ENCODE assay signal across 20 cellular contexts in the genomic region with DNA sequence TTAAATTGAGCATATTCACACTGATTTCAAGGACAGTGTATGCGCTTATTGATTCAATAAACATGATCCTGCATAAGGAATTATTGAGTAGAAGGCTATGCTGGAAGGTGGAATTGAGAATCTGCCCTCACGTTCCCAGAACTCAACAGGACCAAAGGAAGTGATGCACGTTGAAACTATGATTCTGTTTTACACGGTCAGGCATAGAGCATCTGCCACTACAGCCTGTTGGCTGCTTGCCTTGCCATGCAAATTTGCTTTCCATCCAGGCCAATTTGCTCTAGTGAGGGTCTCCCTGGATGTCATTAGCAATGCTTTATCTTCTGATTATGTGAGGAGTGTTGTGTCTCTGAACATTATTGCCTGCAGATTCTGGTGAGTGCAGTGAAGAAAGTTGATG.
DNase-seq lines count a peak whose midpoint lies in the region; ATAC-seq, FAIRE-seq and TF ChIP-seq lines count a peak whose summit lies in the region.
"Had no signal": no experiment of that assay in that cellular context is flagged by ENCODE, and none has a peak within 500 bp of the region (broad histone marks: within the 10 kb centered on the region; RNA-seq: fewer than 3 reads in every experiment).

No MANE protein-coding gene starts in this region.

- TF ChIP-seq POLR2A in GM12891 (IDR thresholded peaks at IDR 0.05; ENCODE audit: low read depth, low read length): no peak

- peak; percentile 43 for DNase-seq in activated CD4-positive, alpha-beta T cell treated with anti-CD3 and anti-CD28 coated beads, Interleukin-2, amount 10 ng/mL, durations not matched to agents 24 days and 14 days
- no peak for DNase-seq in activated CD4-positive, alpha-beta T cell treated with anti-CD3 and anti-CD28 coated beads, Interleukin-2, amount 50 U/mL, for 48 hours
- DNase-seq in GM12891 (ENCODE audit: insufficient read length, low spot score): no peak
- DNase-seq in SK-N-DZ (ENCODE audit: low spot score): peak; percentile 46
- DNase-seq in urothelium cell line (ENCODE audit: low spot score): no peak
- no peak for DNase-seq in stimulated activated CD4-positive, alpha-beta T cell treated with anti-CD3 and anti-CD28 coated beads, Interleukin-15, amount 100 ng/mL, for 24 hours
- no peak for DNase-seq in germinal center (ENCODE audit: low spot score)
- DNase-seq: HCEC 1CT, NCI-H1092 treated with DMSO at 0.1 percent for 48 hours, NCI-H146, NCI-H2081 treated with DMSO at 0.1 percent for 48 hours, NCI-H524, NCI-H82, PC-3, RPMI8226, SHP77 treated with DMSO at 0.1 percent for 48 hours had no signal

- no peak overlapping the region for H3K4me3 Mint-ChIP-seq in activated CD4-positive, alpha-beta T cell treated with anti-CD3 and anti-CD28 coated beads, Interleukin-2, amount 10 ng/mL, durations not matched to agents 24 days and 14 days
- H3K4me3 Mint-ChIP-seq: GM23338 had no signal

- no peak overlapping the region for H3K27ac Mint-ChIP-seq in activated CD4-positive, alpha-beta T cell treated with anti-CD3 and anti-CD28 coated beads, Interleukin-2, amount 10 ng/mL, durations not matched to agents 24 days and 14 days
- H3K27ac Mint-ChIP-seq: GM23338 had no signal

- ATAC-seq in HG02852 (IDR thresholded peaks at IDR 0.05; ENCODE audit: unreplicated experiment): no peak
- ATAC-seq: A549, GM23338, PC-3 had no signal

- H3K9me3 Mint-ChIP-seq in activated CD4-positive, alpha-beta T cell treated with anti-CD3 and anti-CD28 coated beads, Interleukin-2, amount 10 ng/mL, durations not matched to agents 24 days and 14 days: no peaks in the 10 kb centered on the region

- no peaks in the 10 kb centered on the region for H3K36me3 Mint-ChIP-seq in activated CD4-positive, alpha-beta T cell treated with anti-CD3 and anti-CD28 coated beads, Interleukin-2, amount 10 ng/mL, durations not matched to agents 24 days and 14 days (ENCODE audit: low read depth)

- intact Hi-C loops in activated CD4-positive, alpha-beta T cell treated with anti-CD3 and anti-CD28 coated beads, Interleukin-2, amount 10 ng/mL, durations not matched to agents 24 days and 14 days (cut with micrococcal nuclease): loop anchor here (5.0 kb wide), 1 partner anchor 597 kb away; no protein-coding TSS in a partner anchor

- peaks cover 3% of the 10 kb centered on the region for H3K27me3 Mint-ChIP-seq in activated CD4-positive, alpha-beta T cell treated with anti-CD3 and anti-CD28 coated beads, Interleukin-2, amount 10 ng/mL, durations not matched to agents 24 days and 14 days

- FAIRE-seq in GM12891 (lab: Jason Lieb, UNC): peak; percentile 28
- FAIRE-seq in urothelium cell line (lab: Jason Lieb, UNC): peak; percentile 48
- FAIRE-seq: A549, GM19239 had no signal

- H3K4me1 Mint-ChIP-seq in activated CD4-positive, alpha-beta T cell treated with anti-CD3 and anti-CD28 coated beads, Interleukin-2, amount 10 ng/mL, durations not matched to agents 24 days and 14 days: no peaks in the 10 kb centered on the region

TF ChIP-seq in GM12891, 5 proteins besides CTCF, POLR2A, EP300 and RAD21:
- no peak for TF ChIP-seq SPI1 (IDR thresholded peaks at IDR 0.05; ENCODE audit: low read depth, low read length)
- no peak for TF ChIP-seq POLR2AphosphoS5 (IDR thresholded peaks at IDR 0.05; ENCODE audit: low read depth, low read length)
- TF ChIP-seq POU2F2 (IDR thresholded peaks at IDR 0.05; ENCODE audit: low read depth, low read length): no peak
- no peak for TF ChIP-seq TAF1 (IDR thresholded peaks at IDR 0.05; ENCODE audit: low read depth, low read length)
- TF ChIP-seq PAX5 (IDR thresholded peaks at IDR 0.05; ENCODE audit: insufficient read depth, low read length, severe bottlenecking): no peak

Comparison
In these comparisons a context has a peak if more than half of its experiments do, and no peak if none do; other contexts are left out.
1. DNase-seq: peak in activated CD4-positive, alpha-beta T cell treated with anti-CD3 and anti-CD28 coated beads, Interleukin-2, amount 10 ng/mL, durations not matched to agents 24 days and 14 days (single experiment) and SK-N-DZ (single experiment); none in activated CD4-positive, alpha-beta T cell treated with anti-CD3 and anti-CD28 coated beads, Interleukin-2, amount 50 U/mL, for 48 hours (0 of 2), GM12891 (single experiment), urothelium cell line (single experiment), stimulated activated CD4-positive, alpha-beta T cell treated with anti-CD3 and anti-CD28 coated beads, Interleukin-15, amount 100 ng/mL, for 24 hours (single experiment) and germinal center (single experiment).